ENCODE assay signal across 1 cellular context in genomic region chr5:69007086-69007672, GRCh38.
TF ChIP-seq lines count a peak whose summit lies in the region.

No MANE protein-coding gene starts in this region.

TF ChIP-seq in SK-N-SH treated with all-trans-retinoic acid at 6 μM for 48 hours, 23 proteins besides CTCF, POLR2A, EP300 and RAD21 (continued from another document):
- TF ChIP-seq BACH2 (CRISPR knock-in tag; IDR thresholded peaks at IDR 0.05; ENCODE audit: borderline replicate concordance) (0 out of 2 replicates have a peak, but pooled peaks have one; percentile 50), OSR1 (CRISPR knock-in tag; IDR thresholded peaks at IDR 0.05) (no peak), CREB5 (CRISPR knock-in tag; IDR thresholded peaks at IDR 0.05; ENCODE audit: low read depth) (no peak), ZNF8 (CRISPR knock-in tag; IDR thresholded peaks at IDR 0.05) (no peak), RARB (CRISPR knock-in tag; IDR thresholded peaks at IDR 0.05) (no peak), PPARA (CRISPR knock-in tag; IDR thresholded peaks at IDR 0.05; ENCODE audit: borderline replicate concordance) (peak; percentile 53; the same call in 1 of the 2 replicates), ARNTL (CRISPR knock-in tag; IDR thresholded peaks at IDR 0.05; ENCODE audit: borderline replicate concordance, low read depth) (no peak), ISL1 (CRISPR knock-in tag; IDR thresholded peaks at IDR 0.05) (no peak), CSDC2 (CRISPR knock-in tag; IDR thresholded peaks at IDR 0.05) (no peak), TOX (CRISPR knock-in tag; IDR thresholded peaks at IDR 0.05; ENCODE audit: borderline replicate concordance) (no peak), TSHZ2 (CRISPR knock-in tag; IDR thresholded peaks at IDR 0.05) (0 out of 2 replicates have a peak, but pooled peaks have one; percentile 43), POU6F1 (CRISPR knock-in tag; IDR thresholded peaks at IDR 0.05; ENCODE audit: borderline replicate concordance, low read depth) (no peak), PATZ1 (CRISPR knock-in tag; IDR thresholded peaks at IDR 0.05; ENCODE audit: borderline replicate concordance) (no peak), CSRNP3 (CRISPR knock-in tag; IDR thresholded peaks at IDR 0.05) (no peak), ESRRG (CRISPR knock-in tag; IDR thresholded peaks at IDR 0.05) (no peak), ZFP3 (CRISPR knock-in tag; IDR thresholded peaks at IDR 0.05) (no peak), SNAI2 (CRISPR knock-in tag; IDR thresholded peaks at IDR 0.05) (no peak), ZFP30 (CRISPR knock-in tag; IDR thresholded peaks at IDR 0.05) (0 out of 2 replicates have a peak, but pooled peaks have one; percentile 6), ZC3H10 (CRISPR knock-in tag; IDR thresholded peaks at IDR 0.05) (no peak)
